Comparison of ENCODE assay signal across 10 cellular contexts in the genomic region with DNA sequence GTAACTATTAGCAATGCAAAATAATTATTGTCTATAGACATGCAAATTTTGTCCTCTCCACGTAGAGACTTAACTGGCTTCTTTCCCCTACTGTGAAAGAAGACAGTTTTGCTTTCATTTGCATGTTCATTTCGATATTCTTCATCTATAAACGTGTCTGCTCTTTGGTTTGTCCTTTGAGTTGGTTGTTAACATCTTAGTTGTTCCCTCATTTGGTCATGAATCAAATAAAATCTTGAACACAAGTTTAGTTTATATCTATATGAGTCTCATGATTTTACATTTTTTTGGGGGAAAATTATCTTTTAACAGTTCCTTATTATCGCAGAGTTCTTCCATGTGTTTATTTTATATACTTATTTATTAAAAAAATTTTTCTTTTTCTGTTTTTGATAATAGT.
"Had no signal": no experiment of that assay in that cellular context is flagged by ENCODE, and none has a peak within 500 bp of the region (broad histone marks: within the 10 kb centered on the region; RNA-seq: fewer than 3 reads in every experiment).

No MANE protein-coding gene starts in this region.

- H3K9me3 Mint-ChIP-seq: H9 had no signal

- H3K4me3 ChIP-seq: GM23248, HAP-1 had no signal

- H2AFZ ChIP-seq: GM23248 had no signal

- H3K27ac Mint-ChIP-seq: H9, HFFc6 had no signal

- FAIRE-seq: H1, H54 had no signal

- H3K4me3 Mint-ChIP-seq: H9, HFFc6 had no signal

- H3K4me1 ChIP-seq: HAP-1 had no signal

- H3K36me3 ChIP-seq: HAP-1 had no signal

- DNase-seq: GM23248, GOT3, H7, H9, HCEC 1CT, HFFc6 had no signal

- H3K9me3 ChIP-seq: HAP-1 had no signal

- H3K27ac ChIP-seq: GM23248 had no signal

- ATAC-seq: HCT116 had no signal
